Comparison of ENCODE assay signal across 8 cellular contexts in the genomic region with DNA sequence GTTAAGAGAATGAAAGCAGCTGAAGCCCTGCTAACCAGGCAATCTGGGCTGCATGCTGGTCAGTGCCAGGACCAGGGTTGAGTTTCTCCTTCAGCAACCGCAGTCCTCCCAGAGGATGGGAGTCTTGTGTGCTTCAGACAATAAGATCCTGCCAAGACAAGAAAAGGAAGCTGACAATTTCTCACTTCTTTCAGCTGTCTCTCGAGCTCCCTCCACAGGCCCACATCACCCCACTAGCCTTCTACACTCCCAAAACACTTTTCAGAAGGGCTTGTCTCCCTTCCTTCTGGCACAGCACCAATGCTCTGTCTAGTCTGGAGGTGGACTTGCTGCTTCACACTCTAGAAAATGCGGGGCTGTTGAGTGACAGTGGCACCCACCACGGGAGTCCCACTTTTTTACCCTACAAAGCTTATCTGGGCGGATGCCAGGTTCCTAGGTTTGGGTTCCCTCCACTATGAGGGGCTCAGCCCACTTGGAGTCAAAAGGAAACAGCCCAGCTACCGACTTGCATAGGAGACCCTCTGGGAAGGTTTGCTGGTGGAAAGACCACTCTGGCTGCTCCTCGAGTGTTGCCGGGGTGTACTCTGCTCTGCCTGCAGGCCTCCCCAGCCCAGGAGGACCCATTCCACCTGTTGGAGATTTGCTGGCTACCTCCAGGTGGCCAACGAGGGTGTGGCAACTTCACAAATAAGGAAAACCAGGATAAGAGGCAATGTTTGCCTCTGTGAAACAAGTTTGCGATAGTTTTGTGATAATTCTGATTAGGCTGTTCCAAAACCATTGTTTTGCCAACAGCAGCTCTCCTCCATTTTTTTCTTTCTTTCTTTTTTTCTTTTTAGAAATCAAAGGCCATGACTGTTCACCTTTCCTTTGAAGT.
A peak's percentile ranks its signal among the peaks of the same experiment; 100 is the strongest.
DNase-seq lines count a peak whose midpoint lies in the region; ATAC-seq and TF ChIP-seq lines count a peak whose summit lies in the region.

No MANE protein-coding gene starts in this region.

- DNase-seq in cardiac muscle cell (ENCODE audit: low read depth in 1 of 2, low spot score in 1 of 2), result peak in 1 of 2 donors; percentile 76
- DNase-seq in left ventricle myocardium superior, result no peak
- peak; percentile 30 for DNase-seq in WERI-Rb-1
- DNase-seq in fibroblast of peridontal ligament (ENCODE audit: extremely low read depth), result peak; percentile 57
- DNase-seq in NCI-H2029 (lab: John Stamatoyannopoulos, UW), result no peak
- DNase-seq in HK-2 (ENCODE audit: unreplicated experiment), result no peak
- no peak for DNase-seq in DMS153 (lab: John Stamatoyannopoulos, UW)

- H3K4me1 ChIP-seq in cardiac muscle cell (ENCODE audit: low read depth), result no peaks in the 10 kb centered on the region

- no peak for ATAC-seq in left ventricle myocardium superior
- ATAC-seq in HG03280 (IDR thresholded peaks at IDR 0.05; ENCODE audit: unreplicated experiment), result peak; percentile 71

- H3K36me3 ChIP-seq in cardiac muscle cell, result no peaks in the 10 kb centered on the region
- H3K36me3 ChIP-seq in WERI-Rb-1, result no peaks in the 10 kb centered on the region

- no peaks in the 10 kb centered on the region for H3K27me3 ChIP-seq in cardiac muscle cell
- H3K27me3 ChIP-seq in WERI-Rb-1 (ENCODE audit: insufficient read depth, low read depth, severe bottlenecking), result no peaks in the 10 kb centered on the region

- intact Hi-C loops in left ventricle myocardium superior (cut with micrococcal nuclease), result no loop called here

- H3K9me3 ChIP-seq in cardiac muscle cell (ENCODE audit: low read depth) (no peaks in the 10 kb centered on the region), WERI-Rb-1 (ENCODE audit: severe bottlenecking) (no peaks in the 10 kb centered on the region)

- H3K4me3 ChIP-seq in cardiac muscle cell, result no peak overlapping the region
- H3K4me3 ChIP-seq in WERI-Rb-1 (ENCODE audit: low read depth, low read length), result no peak overlapping the region

- TF ChIP-seq CTCF in cardiac muscle cell (IDR thresholded peaks at IDR 0.05; ENCODE audit: low read depth, low read length) (peak; percentile 68), WERI-Rb-1 (IDR thresholded peaks at IDR 0.05; ENCODE audit: low read depth, low read length) (peak; percentile 42)

- H3K27ac ChIP-seq in cardiac muscle cell (no peak overlapping the region), WERI-Rb-1 (no peak overlapping the region)

Comparison
In these comparisons a context has a peak if more than half of its experiments do, and no peak if none do; other contexts are left out.
1. DNase-seq: peak in WERI-Rb-1 (single experiment) and fibroblast of peridontal ligament (single experiment); none in left ventricle myocardium superior (single experiment), NCI-H2029 (single experiment), HK-2 (single experiment) and DMS153 (single experiment).